In the genomic region with DNA sequence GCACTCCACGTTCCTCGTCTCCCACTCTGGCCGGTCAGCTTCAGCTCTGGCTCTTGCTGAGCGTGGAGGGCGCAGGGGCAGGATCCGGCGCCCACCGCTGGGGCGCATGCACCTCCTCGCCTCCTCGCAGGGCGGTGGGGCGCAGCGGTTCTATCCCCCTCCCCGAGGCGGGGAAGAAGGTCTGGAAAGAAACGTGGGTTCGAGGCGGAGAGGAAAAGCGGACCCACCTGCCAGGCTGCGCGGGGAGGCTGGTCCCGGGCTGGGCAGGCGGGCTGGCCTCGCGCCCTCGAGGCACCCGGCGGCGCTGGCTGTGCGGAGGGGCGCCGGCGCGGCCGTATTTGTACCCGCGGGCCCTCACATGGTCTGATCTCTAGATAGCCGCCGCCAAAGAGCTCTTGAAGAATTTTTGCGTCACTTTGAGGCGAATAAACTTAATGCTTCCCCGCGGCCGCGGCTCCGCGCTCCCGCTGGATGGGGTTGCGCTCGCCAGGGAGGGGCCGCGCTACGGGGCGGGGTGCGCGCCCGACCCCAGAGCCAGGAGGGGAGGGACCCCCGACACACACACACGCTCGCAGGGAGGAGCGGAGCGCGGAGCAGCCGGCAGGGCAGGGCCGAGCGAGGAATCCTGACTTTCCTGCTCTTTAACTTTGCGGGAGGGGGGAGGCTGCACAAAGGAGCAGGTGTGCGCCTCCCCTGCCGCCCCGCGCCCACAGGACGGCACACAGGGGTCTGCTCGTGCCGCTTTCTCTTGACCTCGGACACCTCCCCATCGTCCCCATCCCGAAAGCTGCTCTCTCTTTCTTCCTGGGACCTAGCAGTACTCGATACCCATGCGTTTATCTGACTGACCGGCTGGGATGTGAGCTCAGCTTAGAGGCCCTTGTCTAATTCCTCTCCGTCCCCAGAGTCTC, we compare ENCODE assay signal across 8 cellular contexts. TPM values are rescaled to one million over a fixed set of nuclear protein-coding genes. Genes with fewer than 3 reads are reported as not detected.
DNase-seq lines count a peak whose midpoint lies in the region; ATAC-seq and TF ChIP-seq lines count a peak whose summit lies in the region.

A gene (minus strand): TSS at position 312 of the 911 bp plus-strand sequence. CDS start 13,739 bp downstream, outside the sequence.

- TF ChIP-seq CTCF in chondrocyte (IDR thresholded peaks at IDR 0.05), result no peak

- H3K4me1 ChIP-seq in BLaER1 treated with 17β-estradiol and CSF1 and Interleukin-3, amounts not matched to agents 10 nM and 100 nM, result peaks cover 10 to 37% (median 20%) of the 10 kb centered on the region in 10 experiments; a peak in 18 of 20 replicates
- no peaks in the 10 kb centered on the region for H3K4me1 ChIP-seq in aorta (ENCODE audit: control insufficient read depth in 1 of 2, insufficient read depth in 2 of 2, low read length in 2 of 2)

- peaks cover 56 to 73% (median 65%) of the 10 kb centered on the region in 11 experiments for H3K27me3 ChIP-seq in BLaER1 treated with 17β-estradiol and CSF1 and Interleukin-3, amounts not matched to agents 10 nM and 100 nM
- no peaks in the 10 kb centered on the region for H3K27me3 ChIP-seq in aorta (ENCODE audit: control insufficient read depth in 1 of 2, insufficient read depth in 2 of 2, low read length in 1 of 2)

- no peaks in the 10 kb centered on the region; a peak in 1 of 22 replicates for H3K36me3 ChIP-seq in BLaER1 treated with 17β-estradiol and CSF1 and Interleukin-3, amounts not matched to agents 10 nM and 100 nM
- H3K36me3 ChIP-seq in aorta (ENCODE audit: control insufficient read depth in 1 of 2, insufficient read depth in 2 of 2, low read length in 1 of 2), result no peaks in the 10 kb centered on the region

- no peak within 1 kb of the TSS for H3K27ac ChIP-seq in BLaER1 treated with 17β-estradiol and CSF1 and Interleukin-3, amounts not matched to agents 10 nM and 100 nM
- H3K27ac ChIP-seq in aorta (ENCODE audit: low read depth in 1 of 2, low read length in 2 of 2), result no peak within 1 kb of the TSS

- intact Hi-C loops in aorta (cut with DNase I), result no loop called here

- no peak within 1 kb of the TSS for H3K27ac Mint-ChIP-seq in chondrocyte (ENCODE audit: unreplicated experiment)
- no peak within 1 kb of the TSS for H3K27ac Mint-ChIP-seq in memory B cell

- ATAC-seq in HG02678 (IDR thresholded peaks at IDR 0.05; ENCODE audit: unreplicated experiment) (peak; percentile 15), memory B cell (ENCODE audit: low read depth) (peak; percentile 21), aorta (ENCODE audit: low FRiP score) (peak; percentile 47), HG03354 (IDR thresholded peaks at IDR 0.05; ENCODE audit: poor library complexity, severe bottlenecking, unreplicated experiment) (no peak)

- H3K4me1 Mint-ChIP-seq in chondrocyte (ENCODE audit: low read depth) (peaks cover 12% of the 10 kb centered on the region), memory B cell (peaks cover 22% of the 10 kb centered on the region)

- peaks cover 0 to 17% (median 0%) of the 10 kb centered on the region in 11 experiments; a peak in 6 of 22 replicates for H4K20me1 ChIP-seq in BLaER1 treated with 17β-estradiol and CSF1 and Interleukin-3, amounts not matched to agents 10 nM and 100 nM

- H3K9me3 ChIP-seq in BLaER1 treated with 17β-estradiol and CSF1 and Interleukin-3, amounts not matched to agents 10 nM and 100 nM (replicated peaks in 1 of 11), result peaks cover 0 to 22% (median 7%) of the 10 kb centered on the region in 11 experiments; a peak in 14 of 22 replicates
- H3K9me3 ChIP-seq in aorta (ENCODE audit: control insufficient read depth, low read length), result no peaks in the 10 kb centered on the region

- H3K4me3 Mint-ChIP-seq in chondrocyte (ENCODE audit: unreplicated experiment) (peak within 1 kb of the TSS; percentile 65), memory B cell (peak within 1 kb of the TSS; percentile 79)

- H3K27me3 Mint-ChIP-seq in chondrocyte (ENCODE audit: low read depth) (peaks cover 51% of the 10 kb centered on the region), memory B cell (peaks cover 24% of the 10 kb centered on the region)

- DNase-seq in chondrocyte (ENCODE audit: low spot score) (no peak), memory B cell (ENCODE audit: low spot score in 2 of 2) (peak in 1 of 2 donors; percentile 19), aorta (no peak), middle frontal gyrus (ENCODE audit: extremely low spot score, low spot score) (no peak), T1000 (lab: John Stamatoyannopoulos, UW) (no peak)

- H3K4me3 ChIP-seq in BLaER1 treated with 17β-estradiol and CSF1 and Interleukin-3, amounts not matched to agents 10 nM and 100 nM, result peak within 1 kb of the TSS in 4 of 10 experiments; percentile 9 to 39 (median 30); a peak in 2 of 20 replicates
- peak within 1 kb of the TSS; percentile 0 to 12 for H3K4me3 ChIP-seq in aorta (ENCODE audit: low read length in 2 of 2)

- WGBS in aorta, 2 donors, result 4 to 6% methylated on average over 60 to 82 of the region's 82 CpGs

- H3K9ac ChIP-seq in BLaER1 treated with 17β-estradiol and CSF1 and Interleukin-3, amounts not matched to agents 10 nM and 100 nM, result no peak within 1 kb of the TSS

- H3K9me3 Mint-ChIP-seq in chondrocyte (ENCODE audit: low read depth), result no peaks in the 10 kb centered on the region
- H3K9me3 Mint-ChIP-seq in memory B cell, result no peaks in the 10 kb centered on the region

- peak within 1 kb of the TSS in 9 of 11 experiments; percentile 3 to 68 (median 37); a peak in 12 of 22 replicates for H3K4me2 ChIP-seq in BLaER1 treated with 17β-estradiol and CSF1 and Interleukin-3, amounts not matched to agents 10 nM and 100 nM

- H3K36me3 Mint-ChIP-seq in chondrocyte (ENCODE audit: low read depth), result no peaks in the 10 kb centered on the region
- H3K36me3 Mint-ChIP-seq in memory B cell, result no peaks in the 10 kb centered on the region

RNA-seq across cellular contexts. Expression of the gene that starts here (rescaled TPM):
- total RNA-seq in chondrocyte, result not detected in 3 replicates
- under 1 TPM; 0.27 to 0.45 TPM for total RNA-seq in aorta
- 1 to 10 TPM in 1 of 2 donors, under 1 TPM in 1; 0.13 to 1.1 TPM for polyA plus RNA-seq in aorta
